ENCODE assay signal across 3 cellular contexts in genomic region chr19:43658001-43658400, GRCh38.
TF ChIP-seq lines count a peak whose summit lies in the region.

No MANE protein-coding gene starts in this region.

TF ChIP-seq in SK-N-SH treated with all-trans-retinoic acid at 6 μM for 48 hours, 23 proteins besides CTCF, POLR2A, EP300 and RAD21:
- TF ChIP-seq ISL1 (CRISPR knock-in tag; IDR thresholded peaks at IDR 0.05) (no peak), ZNF565 (CRISPR knock-in tag; conservative IDR thresholded peaks at IDR 0.05; ENCODE audit: low read depth) (0 out of 2 replicates have a peak, but pooled peaks have one; percentile 37)

TF ChIP-seq in SK-N-SH, 30 proteins besides CTCF, POLR2A, EP300 and RAD21:
- no peak for TF ChIP-seq NFIC (IDR thresholded peaks at IDR 0.05; ENCODE audit: borderline replicate concordance)

TF ChIP-seq in GM12878, 131 proteins besides CTCF, POLR2A, EP300 and RAD21:
- TF ChIP-seq EED (IDR thresholded peaks at IDR 0.05; ENCODE audit: low read depth) (no peak), ZBTB4 (CRISPR knock-in tag; IDR thresholded peaks at IDR 0.05) (no peak), NRF1 (conservative IDR thresholded peaks at IDR 0.05; ENCODE audit: low read depth, low read length) (no peak), ZZZ3 (IDR thresholded peaks at IDR 0.05; ENCODE audit: control insufficient read depth, insufficient read length, low read depth) (no peak), NKRF (conservative IDR thresholded peaks at IDR 0.05) (no peak), SMC3 (IDR thresholded peaks at IDR 0.05; ENCODE audit: borderline replicate concordance, low read length) (no peak), YY1 (IDR thresholded peaks at IDR 0.05; ENCODE audit: low read depth, low read length) (peak; percentile 70; the same call in 1 of the 2 replicates), E2F4 (IDR thresholded peaks at IDR 0.05; ENCODE audit: low read depth, low read length) (no peak)
TF ChIP-seq in GM12878: peak in this region for 1.
